In genomic region chrX:54178100-54178940, GRCh38 we compare ENCODE assay signal across 8 cellular contexts. TPM values are rescaled to one million over a fixed set of nuclear protein-coding genes. Genes with fewer than 3 reads are reported as not detected.
A peak's percentile ranks its signal among the peaks of the same experiment; 100 is the strongest.
DNase-seq lines count a peak whose midpoint lies in the region; ATAC-seq lines count a peak whose summit lies in the region.

No MANE protein-coding gene starts in this region.

- peaks cover 47% of the 10 kb centered on the region for H3K4me1 Mint-ChIP-seq in activated naive CD8-positive, alpha-beta T cell treated with anti-CD3 and anti-CD28 coated beads, Interleukin-2, amount 10 ng/mL, durations not matched to agents 7 days and 5 days

- no peak overlapping the region for H3K27ac Mint-ChIP-seq in activated naive CD8-positive, alpha-beta T cell treated with anti-CD3 and anti-CD28 coated beads, Interleukin-2, amount 10 ng/mL, durations not matched to agents 7 days and 5 days

- H3K9me3 Mint-ChIP-seq in activated naive CD8-positive, alpha-beta T cell treated with anti-CD3 and anti-CD28 coated beads, Interleukin-2, amount 10 ng/mL, durations not matched to agents 7 days and 5 days, result no peaks in the 10 kb centered on the region

- ATAC-seq in HG03378 (IDR thresholded peaks at IDR 0.05; ENCODE audit: unreplicated experiment) (peak; percentile 46), left colon (no peak)
- no peak for ATAC-seq in activated naive CD8-positive, alpha-beta T cell treated with anti-CD3 and anti-CD28 coated beads, Interleukin-2, amount 10 ng/mL, durations not matched to agents 7 days and 5 days (ENCODE audit: low read depth)

- DNase-seq in DMS53 treated with DMSO at 0.1 percent for 48 hours (lab: John Stamatoyannopoulos, UW; ENCODE audit: unreplicated experiment) (peak; percentile 10), lung microvascular endothelial cell (ENCODE audit: low read depth in 2 of 2) (peak; percentile 22 to 57), NAMALWA (ENCODE audit: low spot score) (no peak), occipital lobe (lab: John Stamatoyannopoulos, UW) (no peak), NCI-H774 (lab: John Stamatoyannopoulos, UW) (no peak), left colon (no peak)
- no peak for DNase-seq in activated naive CD8-positive, alpha-beta T cell treated with anti-CD3 and anti-CD28 coated beads, Interleukin-2, amount 10 ng/mL, durations not matched to agents 7 days and 5 days

- intact Hi-C loops in left colon (cut with DNase I, micrococcal nuclease), result no loop called here

- H3K27me3 Mint-ChIP-seq in activated naive CD8-positive, alpha-beta T cell treated with anti-CD3 and anti-CD28 coated beads, Interleukin-2, amount 10 ng/mL, durations not matched to agents 7 days and 5 days, result no peaks in the 10 kb centered on the region

- peak overlapping the region; percentile 26 for H3K4me3 Mint-ChIP-seq in activated naive CD8-positive, alpha-beta T cell treated with anti-CD3 and anti-CD28 coated beads, Interleukin-2, amount 10 ng/mL, durations not matched to agents 7 days and 5 days

- POLR2A ChIA-PET in activated naive CD8-positive, alpha-beta T cell treated with anti-CD3 and anti-CD28 coated beads, Interleukin-2, amount 10 ng/mL, durations not matched to agents 7 days and 5 days (lab: Charles Lee), result no interaction called here

- peaks cover 29% of the 10 kb centered on the region for H3K36me3 Mint-ChIP-seq in activated naive CD8-positive, alpha-beta T cell treated with anti-CD3 and anti-CD28 coated beads, Interleukin-2, amount 10 ng/mL, durations not matched to agents 7 days and 5 days

RNA-seq across cellular contexts. Expression of gene FAM120C, which starts 4.7 kb away (rescaled TPM):
- 10 to 100 TPM; 12.9 to 14.7 TPM for total RNA-seq in activated naive CD8-positive, alpha-beta T cell treated with anti-CD3 and anti-CD28 coated beads, Interleukin-2, amount 10 ng/mL, durations not matched to agents 7 days and 5 days
- 2.0 and 3.4 TPM in 2 replicates for total RNA-seq in lung microvascular endothelial cell
- 7.2 TPM for total RNA-seq in occipital lobe
- 1 to 10 TPM; 3.8 to 4.0 TPM for total RNA-seq in left colon

Comparison
In these comparisons a context has a peak if more than half of its experiments do, and no peak if none do; other contexts are left out.
1. DNase-seq: peak in DMS53 treated with DMSO at 0.1 percent for 48 hours (single experiment) and lung microvascular endothelial cell (2 of 2); none in activated naive CD8-positive, alpha-beta T cell treated with anti-CD3 and anti-CD28 coated beads, Interleukin-2, amount 10 ng/mL, durations not matched to agents 7 days and 5 days (single experiment), NAMALWA (single experiment), occipital lobe (single experiment), NCI-H774 (single experiment) and left colon (0 of 2).